14 cellular contexts compared by ENCODE assay signal in genomic region chr1:228294717-228295116, GRCh38.
DNase-seq lines count a peak whose midpoint lies in the region; ATAC-seq and TF ChIP-seq lines count a peak whose summit lies in the region.
"Had no signal": no experiment of that assay in that cellular context is flagged by ENCODE, and none has a peak within 500 bp of the region (broad histone marks: within the 10 kb centered on the region; RNA-seq: fewer than 3 reads in every experiment).

No MANE protein-coding gene starts in this region.

- no peaks in the 10 kb centered on the region for H3K4me1 ChIP-seq in mucosa of descending colon (ENCODE audit: low read depth)
- H3K4me1 ChIP-seq in spleen, result no peaks in the 10 kb centered on the region
- H3K4me1 ChIP-seq: BLaER1 had no signal

- H3K9me3 Mint-ChIP-seq in endothelial cell (ENCODE audit: unreplicated experiment), result peaks cover 22% of the 10 kb centered on the region
- peaks cover 3% of the 10 kb centered on the region for H3K9me3 Mint-ChIP-seq in activated naive CD4-positive, alpha-beta T cell treated with anti-CD3 and anti-CD28 coated beads for 36 hours

- H3K9me3 ChIP-seq in mucosa of descending colon, result no peaks in the 10 kb centered on the region
- peaks cover 0 to 14% (median 8%) of the 10 kb centered on the region in 8 donors for H3K9me3 ChIP-seq in spleen

- H3K4me3 ChIP-seq in mucosa of descending colon (no peak overlapping the region), spleen (no peak overlapping the region)
- H3K4me3 ChIP-seq: BLaER1, GM12878, GM23248 had no signal

- peaks cover 15% of the 10 kb centered on the region for H3K27me3 Mint-ChIP-seq in endothelial cell (ENCODE audit: unreplicated experiment)
- no peaks in the 10 kb centered on the region for H3K27me3 Mint-ChIP-seq in activated naive CD4-positive, alpha-beta T cell treated with anti-CD3 and anti-CD28 coated beads for 36 hours (ENCODE audit: low read depth)

- TF ChIP-seq POLR2A in spleen (IDR thresholded peaks at IDR 0.05), result no peak

- ATAC-seq in Right ventricle myocardium inferior (no peak), Right ventricle myocardium superior (ENCODE audit: poor library complexity) (no peak), mucosa of descending colon (no peak)
- ATAC-seq: GM12878 had no signal

- WGBS in spleen, 5 donors, result 88 to 97% (median 89%) methylated on average over 10 of the region's 10 CpGs

- H3K36me3 ChIP-seq in mucosa of descending colon (ENCODE audit: low read depth) (no peaks in the 10 kb centered on the region), spleen (peaks cover 0 to 13% (median 0%) of the 10 kb centered on the region in 6 donors)

- peak overlapping the region; percentile 49 for H3K4me3 Mint-ChIP-seq in endothelial cell (ENCODE audit: unreplicated experiment)
- no peak overlapping the region for H3K4me3 Mint-ChIP-seq in activated naive CD4-positive, alpha-beta T cell treated with anti-CD3 and anti-CD28 coated beads for 36 hours

- intact Hi-C loops in Right ventricle myocardium inferior (cut with DNase I), result no loop called here
- intact Hi-C loops in Right ventricle myocardium superior (cut with DNase I), result no loop called here
- intact Hi-C loops in mucosa of descending colon (cut with DNase I, micrococcal nuclease), result no loop called here
- intact Hi-C loops in spleen (cut with DNase I; ENCODE audit: low total_unique reads), result no loop called here
- intact Hi-C loops in activated naive CD4-positive, alpha-beta T cell treated with anti-CD3 and anti-CD28 coated beads for 36 hours (cut with micrococcal nuclease), result no loop called here

- H3K27ac ChIP-seq in spleen, result no peak overlapping the region
- H3K27ac ChIP-seq: BLaER1, GM23248 had no signal

- TF ChIP-seq CTCF in endothelial cell (IDR thresholded peaks at IDR 0.05; ENCODE audit: unreplicated experiment), result no peak
- TF ChIP-seq CTCF in mucosa of descending colon (IDR thresholded peaks at IDR 0.05), result no peak
- TF ChIP-seq CTCF in spleen (IDR thresholded peaks at IDR 0.05 in 8 of 11, conservative IDR thresholded peaks at IDR 0.05 in 3 of 11), result no peak

- DNase-seq in Right ventricle myocardium inferior (ENCODE audit: missing footprints) (peak; percentile 28), Right ventricle myocardium superior (no peak), endothelial cell (ENCODE audit: low spot score) (no peak), mucosa of descending colon (peak in 2 of 3 donors; percentile 3 to 20), spleen (peak; percentile 15), DMS79 (lab: John Stamatoyannopoulos, UW) (no peak), epidermal melanocyte (ENCODE audit: insufficient read length, low spot score) (no peak)
- no peak for DNase-seq in activated naive CD4-positive, alpha-beta T cell treated with anti-CD3 and anti-CD28 coated beads for 36 hours
- DNase-seq: 8988T, AML-193, DMS 273 treated with DMSO at 0.1 percent for 48 hours, GM23248 had no signal

- CTCF ChIA-PET in activated naive CD4-positive, alpha-beta T cell treated with anti-CD3 and anti-CD28 coated beads for 36 hours (lab: Charles Lee), result no interaction called here

- H3K27me3 ChIP-seq in spleen (replicated peaks in 1 of 7), result no peaks in the 10 kb centered on the region
- H3K27me3 ChIP-seq: BLaER1 had no signal

- H3K27ac Mint-ChIP-seq in endothelial cell (ENCODE audit: unreplicated experiment), result no peak overlapping the region
- H3K27ac Mint-ChIP-seq in activated naive CD4-positive, alpha-beta T cell treated with anti-CD3 and anti-CD28 coated beads for 36 hours, result no peak overlapping the region

- H3K4me1 Mint-ChIP-seq in endothelial cell (ENCODE audit: unreplicated experiment), result no peaks in the 10 kb centered on the region
- H3K4me1 Mint-ChIP-seq in activated naive CD4-positive, alpha-beta T cell treated with anti-CD3 and anti-CD28 coated beads for 36 hours (ENCODE audit: low read depth), result no peaks in the 10 kb centered on the region

- peaks cover 65% of the 10 kb centered on the region for H3K36me3 Mint-ChIP-seq in endothelial cell (ENCODE audit: low read depth, unreplicated experiment)
- H3K36me3 Mint-ChIP-seq in activated naive CD4-positive, alpha-beta T cell treated with anti-CD3 and anti-CD28 coated beads for 36 hours (ENCODE audit: low read depth), result peaks cover 22% of the 10 kb centered on the region

Comparison
In these comparisons a context has a peak if more than half of its experiments do, and no peak if none do; other contexts are left out.
1. DNase-seq: peak in Right ventricle myocardium inferior (single experiment), mucosa of descending colon (2 of 3) and spleen (single experiment); none in Right ventricle myocardium superior (single experiment), endothelial cell (single experiment), activated naive CD4-positive, alpha-beta T cell treated with anti-CD3 and anti-CD28 coated beads for 36 hours (single experiment), DMS79 (single experiment) and epidermal melanocyte (single experiment).